13 cellular contexts compared by ENCODE assay signal in the genomic region with DNA sequence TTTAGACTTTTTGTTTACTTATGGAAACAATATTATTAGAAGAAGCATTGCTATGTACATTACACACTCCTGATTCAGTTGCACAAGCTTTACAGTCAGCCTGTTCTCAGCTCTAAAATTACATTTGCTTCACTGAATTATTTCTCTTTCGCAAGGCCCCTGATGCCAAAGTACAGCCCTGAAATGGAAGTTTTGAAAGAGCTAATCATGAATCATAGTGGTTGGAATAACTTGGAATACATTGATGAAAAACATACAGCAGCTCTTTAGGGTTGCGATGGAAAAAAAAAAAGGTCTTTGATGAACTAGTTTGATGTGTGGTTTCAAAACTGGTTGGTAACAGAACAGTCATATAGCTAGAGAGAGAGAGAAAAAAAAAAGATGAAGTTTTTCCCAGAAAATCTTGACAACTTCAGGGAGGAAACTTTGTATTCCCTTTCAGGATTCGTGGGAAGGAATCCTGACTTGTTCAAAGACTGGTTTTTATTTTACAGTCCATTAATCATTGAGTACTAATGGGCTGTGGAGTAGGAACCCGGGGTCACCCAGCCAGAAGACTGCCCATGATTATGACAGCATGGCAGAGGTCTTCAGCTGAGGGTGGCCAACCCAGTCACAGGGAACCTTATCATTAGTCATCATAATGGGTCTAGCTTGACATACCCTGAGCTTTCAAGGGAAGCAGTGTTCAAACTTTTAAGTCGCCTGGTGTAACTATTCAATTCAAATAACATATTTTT.
DNase-seq lines count a peak whose midpoint lies in the region; ATAC-seq and TF ChIP-seq lines count a peak whose summit lies in the region.
"Had no signal": no experiment of that assay in that cellular context is flagged by ENCODE, and none has a peak within 500 bp of the region (broad histone marks: within the 10 kb centered on the region; RNA-seq: fewer than 3 reads in every experiment).

No MANE protein-coding gene starts in this region.

- TF ChIP-seq CTCF in HFFc6 (IDR thresholded peaks at IDR 0.05), result no peak

- peak overlapping the region; percentile 90 for H3K27ac Mint-ChIP-seq in HFFc6
- H3K27ac Mint-ChIP-seq: stimulated activated naive B cell treated with anti-CD40 and anti-IgM and Interleukin-4, amounts not matched to agents 10 μg/mL and 1 μg/mL and 100 μg/mL, for 72 hours had no signal

- DNase-seq in HFFc6 (peak; percentile 78), amniotic epithelial cell (ENCODE audit: low read depth) (peak; percentile 92), glomerular visceral epithelial cell (ENCODE audit: extremely low spot score) (peak; percentile 46), smooth muscle cell of the brain vasculature (ENCODE audit: low read depth, low spot score) (peak; percentile 17), GDM1 (lab: John Stamatoyannopoulos, UW) (no peak), NCI-H510A treated with DMSO at 0.1 percent for 48 hours (lab: John Stamatoyannopoulos, UW) (no peak)
- DNase-seq: DMS53; gastrocnemius medialis; left ventricle myocardium superior; NCI-H748 treated with DMSO at 0.1 percent for 48 hours; pancreas; stimulated activated naive B cell treated with anti-CD40 and anti-IgM and Interleukin-4, amounts not matched to agents 10 μg/mL and 1 μg/mL and 100 μg/mL, for 72 hours had no signal

- H3K36me3 Mint-ChIP-seq in HFFc6 (ENCODE audit: low read depth), result no peaks in the 10 kb centered on the region
- H3K36me3 Mint-ChIP-seq: stimulated activated naive B cell treated with anti-CD40 and anti-IgM and Interleukin-4, amounts not matched to agents 10 μg/mL and 1 μg/mL and 100 μg/mL, for 72 hours had no signal

- H3K4me1 Mint-ChIP-seq in HFFc6 (ENCODE audit: low read depth), result peaks cover 56% of the 10 kb centered on the region
- H3K4me1 Mint-ChIP-seq: stimulated activated naive B cell treated with anti-CD40 and anti-IgM and Interleukin-4, amounts not matched to agents 10 μg/mL and 1 μg/mL and 100 μg/mL, for 72 hours had no signal

- peak overlapping the region; percentile 56 for H3K4me3 Mint-ChIP-seq in HFFc6
- H3K4me3 Mint-ChIP-seq: stimulated activated naive B cell treated with anti-CD40 and anti-IgM and Interleukin-4, amounts not matched to agents 10 μg/mL and 1 μg/mL and 100 μg/mL, for 72 hours had no signal

- no peaks in the 10 kb centered on the region for H3K9me3 Mint-ChIP-seq in HFFc6

- no peaks in the 10 kb centered on the region; the same call in 1 of the 2 replicates for H3K27me3 Mint-ChIP-seq in HFFc6 (ENCODE audit: insufficient read depth)
- H3K27me3 Mint-ChIP-seq: stimulated activated naive B cell treated with anti-CD40 and anti-IgM and Interleukin-4, amounts not matched to agents 10 μg/mL and 1 μg/mL and 100 μg/mL, for 72 hours had no signal

- no peak for ATAC-seq in GM19351 (IDR thresholded peaks at IDR 0.05; ENCODE audit: unreplicated experiment)
- ATAC-seq: gastrocnemius medialis; left ventricle myocardium superior; pancreas; stimulated activated naive B cell treated with anti-CD40 and anti-IgM and Interleukin-4, amounts not matched to agents 10 μg/mL and 1 μg/mL and 100 μg/mL, for 72 hours had no signal

Comparison
In these comparisons a context has a peak if more than half of its experiments do, and no peak if none do; other contexts are left out.
1. DNase-seq: peak in HFFc6 (single experiment), amniotic epithelial cell (single experiment), glomerular visceral epithelial cell (single experiment) and smooth muscle cell of the brain vasculature (single experiment); none in GDM1 (single experiment) and NCI-H510A treated with DMSO at 0.1 percent for 48 hours (single experiment).